ENCODE assay signal across 28 cellular contexts in the genomic region with DNA sequence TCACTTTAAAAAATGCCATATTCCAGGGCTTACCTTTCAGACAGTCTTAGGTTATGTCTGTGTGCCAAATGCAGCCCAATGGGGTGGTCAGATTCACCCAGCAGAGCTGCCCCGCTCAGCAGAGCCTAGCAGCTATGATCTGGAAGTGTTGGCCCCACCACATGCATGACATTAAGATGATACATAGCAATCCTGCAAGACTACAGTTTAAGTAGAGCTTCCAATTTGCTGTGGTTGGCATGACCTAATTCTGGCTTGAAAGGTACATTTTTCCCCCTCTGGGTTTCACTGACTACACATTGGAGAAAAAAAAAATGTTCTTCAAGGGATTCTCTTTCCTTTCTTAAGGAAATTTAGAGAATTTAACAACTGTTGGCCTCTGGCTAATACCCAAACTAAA. TPM values are rescaled to one million over a fixed set of nuclear protein-coding genes. Genes with fewer than 3 reads are reported as not detected.
DNase-seq lines count a peak whose midpoint lies in the region; ATAC-seq and TF ChIP-seq lines count a peak whose summit lies in the region.
"Had no signal": no experiment of that assay in that cellular context is flagged by ENCODE, and none has a peak within 500 bp of the region (broad histone marks: within the 10 kb centered on the region; RNA-seq: fewer than 3 reads in every experiment).

No MANE protein-coding gene starts in this region.

- H3K9ac ChIP-seq in MM.1S (ENCODE audit: low read length), result no peak overlapping the region
- H3K9ac ChIP-seq: BLaER1 treated with 17β-estradiol and CSF1 and Interleukin-3, amounts not matched to agents 10 nM and 100 nM had no signal

- H4K20me1 ChIP-seq in MM.1S (ENCODE audit: insufficient read depth, low read length), result no peaks in the 10 kb centered on the region

- POLR2A ChIA-PET in HEK293T (lab: Yijun Ruan, JAX), result no interaction called here

- H3K79me2 ChIP-seq in MM.1S (ENCODE audit: low read length), result peaks cover 100% of the 10 kb centered on the region

- no peaks in the 10 kb centered on the region for H3K9me3 ChIP-seq in cardiac muscle cell (ENCODE audit: low read depth)
- H3K9me3 ChIP-seq in right cardiac atrium (ENCODE audit: control insufficient read depth, low read length), result no peaks in the 10 kb centered on the region
- H3K9me3 ChIP-seq in MM.1S (replicated peaks; ENCODE audit: insufficient read depth, low read length), result no peaks in the 10 kb centered on the region
- H3K9me3 ChIP-seq: Peyer's patch, prostate gland, SJSA1, uterus had no signal

- 92% methylated on average over 1 of the region's 1 CpG for WGBS in right cardiac atrium

- H3K4me2 ChIP-seq in MM.1S (ENCODE audit: low read depth, low read length), result no peak overlapping the region
- H3K4me2 ChIP-seq: BLaER1 treated with 17β-estradiol and CSF1 and Interleukin-3, amounts not matched to agents 10 nM and 100 nM; GM23338 had no signal

- DNase-seq in cardiac muscle cell (ENCODE audit: low read depth in 1 of 2, low spot score in 1 of 2), result peak in 1 of 2 donors; percentile 56
- no peak for DNase-seq in right cardiac atrium
- peak; percentile 29 for DNase-seq in astrocyte of the spinal cord (ENCODE audit: low read depth, low spot score)
- DNase-seq in fibroblast of the aortic adventitia (ENCODE audit: low read depth), result peak; percentile 69
- peak; percentile 36 for DNase-seq in stromal cell of bone marrow (ENCODE audit: low read depth)
- no peak for DNase-seq in HEK293T (ENCODE audit: extremely low spot score)
- no peak for DNase-seq in MM.1S
- DNase-seq in retina, result no peak
- DNase-seq: activated CD4-positive, alpha-beta T cell treated with anti-CD3 and anti-CD28 coated beads, Interleukin-2, amount 10 ng/mL, durations not matched to agents 24 days and 14 days; Calu3; central memory CD4-positive, alpha-beta T cell; EL; heart right ventricle; immature natural killer cell; left ventricle myocardium superior; midbrain; MV-4-11; NCI-H1694 treated with DMSO at 0.1 percent for 48 hours; NCI-H345; Peyer's patch; spleen; substantia nigra; uterus had no signal

- in situ Hi-C loops in astrocyte of the spinal cord (cut with HindIII; ENCODE audit: low sequenced_read_pairs), result no loop called here

- H3F3A ChIP-seq in MM.1S (ENCODE audit: insufficient read depth, low read length), result peaks cover 13% of the 10 kb centered on the region; the same call in 1 of the 2 replicates

- H3K36me3 ChIP-seq in cardiac muscle cell, result peaks cover 31% of the 10 kb centered on the region
- peaks cover 24% of the 10 kb centered on the region for H3K36me3 ChIP-seq in MM.1S (replicated peaks; ENCODE audit: insufficient read depth, low read length)
- H3K36me3 ChIP-seq: Peyer's patch, prostate gland, uterus had no signal

- H3K27me3 ChIP-seq in cardiac muscle cell, result no peaks in the 10 kb centered on the region
- no peaks in the 10 kb centered on the region for H3K27me3 ChIP-seq in right cardiac atrium (ENCODE audit: control insufficient read depth, insufficient read depth)
- H3K27me3 ChIP-seq in MM.1S (replicated peaks; ENCODE audit: insufficient read depth, low read length), result no peaks in the 10 kb centered on the region
- H3K27me3 ChIP-seq: BLaER1 treated with 17β-estradiol and CSF1 and Interleukin-3, amounts not matched to agents 10 nM and 100 nM; heart right ventricle; Peyer's patch; SJSA1; spleen; uterus had no signal

- H3K4me3 ChIP-seq in cardiac muscle cell (no peak overlapping the region), right cardiac atrium (ENCODE audit: low read length) (no peak overlapping the region), astrocyte of the spinal cord (ENCODE audit: low read depth, low read length) (no peak overlapping the region), fibroblast of the aortic adventitia (ENCODE audit: low read depth, low read length) (no peak overlapping the region), MM.1S (ENCODE audit: low read length) (no peak overlapping the region)
- H3K4me3 ChIP-seq: BLaER1 treated with 17β-estradiol and CSF1 and Interleukin-3, amounts not matched to agents 10 nM and 100 nM; GM23338; heart right ventricle; Peyer's patch; prostate gland; SJSA1; spleen; uterus had no signal

- no peak for ATAC-seq in right cardiac atrium
- ATAC-seq: GM23338, left ventricle myocardium superior had no signal

- no peak for TF ChIP-seq CTCF in cardiac muscle cell (IDR thresholded peaks at IDR 0.05; ENCODE audit: low read depth, low read length)
- no peak for TF ChIP-seq CTCF in astrocyte of the spinal cord (IDR thresholded peaks at IDR 0.05; ENCODE audit: low read depth, low read length)
- no peak for TF ChIP-seq CTCF in fibroblast of the aortic adventitia (IDR thresholded peaks at IDR 0.05; ENCODE audit: insufficient read depth, low read length)
- no peak for TF ChIP-seq CTCF in MM.1S (IDR thresholded peaks at IDR 0.05; ENCODE audit: low read length)

- no peaks in the 10 kb centered on the region for H3K9me2 ChIP-seq in MM.1S (replicated peaks; ENCODE audit: insufficient read depth, low read length)

- intact Hi-C loops in right cardiac atrium (cut with DNase I), result no loop called here

- peak overlapping the region; percentile 63 for H3K27ac ChIP-seq in cardiac muscle cell
- H3K27ac ChIP-seq in right cardiac atrium (ENCODE audit: low read length), result no peak overlapping the region
- H3K27ac ChIP-seq in MM.1S (ENCODE audit: low read length), result no peak overlapping the region
- H3K27ac ChIP-seq: 22Rv1; BLaER1 treated with 17β-estradiol and CSF1 and Interleukin-3, amounts not matched to agents 10 nM and 100 nM; Peyer's patch; prostate gland; SJSA1; uterus had no signal

- no peak overlapping the region for H2AFZ ChIP-seq in MM.1S (ENCODE audit: low read length)
- H2AFZ ChIP-seq: GM23338 had no signal

- H3K4me1 ChIP-seq in cardiac muscle cell (ENCODE audit: low read depth) (peaks cover 5% of the 10 kb centered on the region), right cardiac atrium (ENCODE audit: control insufficient read depth, insufficient read depth, low read length) (peaks cover 4% of the 10 kb centered on the region), MM.1S (ENCODE audit: low read length) (no peaks in the 10 kb centered on the region)
- H3K4me1 ChIP-seq: Peyer's patch, prostate gland, SJSA1, uterus had no signal

- CTCF ChIA-PET in HEK293T (lab: Yijun Ruan, JAX), result no interaction called here

TF ChIP-seq in HEK293T, 16 proteins besides CTCF, POLR2A, EP300 and RAD21:
- TF ChIP-seq SP1 (IDR thresholded peaks at IDR 0.05) (no peak), ZNF384 (IDR thresholded peaks at IDR 0.05) (no peak), ELF4 (IDR thresholded peaks at IDR 0.05) (no peak), FOXM1 (IDR thresholded peaks at IDR 0.05; ENCODE audit: borderline replicate concordance) (no peak), CTBP1 (IDR thresholded peaks at IDR 0.05; ENCODE audit: borderline replicate concordance) (no peak)

RNA-seq across cellular contexts. Expression of gene MEF2C, which starts 22.5 kb away (rescaled TPM):
- 95.3 and 175 TPM in 2 replicates for total RNA-seq in cardiac muscle cell
- 107 and 137 TPM in 2 replicates for polyA plus RNA-seq in cardiac muscle cell
- 10 to 100 TPM; 57.4 to 78.4 (median 67.4) TPM for total RNA-seq in right cardiac atrium
- polyA plus RNA-seq in right cardiac atrium, result 14.5 TPM
- 23.5 and 38.6 TPM in 2 replicates for total RNA-seq in fibroblast of the aortic adventitia (ENCODE audit: low replicate concordance)

Comparison
In these comparisons a context has a peak if more than half of its experiments do, and no peak if none do; other contexts are left out.
1. DNase-seq: peak in astrocyte of the spinal cord (single experiment), fibroblast of the aortic adventitia (single experiment) and stromal cell of bone marrow (single experiment); none in right cardiac atrium (0 of 3), HEK293T (single experiment), MM.1S (single experiment) and retina (single experiment).